8 cellular contexts compared by ENCODE assay signal in the genomic region with DNA sequence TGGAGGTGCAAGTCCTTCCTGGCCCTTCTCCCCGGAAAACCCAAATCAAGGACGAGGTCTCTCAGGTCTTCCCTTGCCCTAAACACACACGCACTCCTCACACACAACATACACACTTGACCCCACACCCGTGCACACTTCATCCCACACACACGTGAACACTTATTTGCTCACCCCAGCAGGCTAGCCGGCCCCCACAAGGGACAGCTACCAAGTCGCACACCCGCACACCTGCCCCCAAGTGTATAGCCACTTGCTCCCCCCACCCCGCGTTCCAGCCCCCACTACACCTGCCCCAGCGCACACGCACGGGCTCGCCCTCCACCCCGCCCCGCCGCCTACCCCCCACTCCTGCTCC. TPM values are rescaled to one million over a fixed set of nuclear protein-coding genes. Genes with fewer than 3 reads are reported as not detected.
DNase-seq lines count a peak whose midpoint lies in the region; ATAC-seq and TF ChIP-seq lines count a peak whose summit lies in the region.

No MANE protein-coding gene starts in this region.

- H3K36me3 ChIP-seq in lung (ENCODE audit: control insufficient read depth in 2 of 2, insufficient read depth in 2 of 2, low read length in 2 of 2) (no peaks in the 10 kb centered on the region), testis (ENCODE audit: low read depth, missing control alignments) (no peaks in the 10 kb centered on the region)

- peak overlapping the region in 1 of 2 donors; percentile 89 for H3K27ac ChIP-seq in lung (ENCODE audit: low read depth in 1 of 2, low read length in 1 of 2)
- H3K27ac ChIP-seq in testis, result peak overlapping the region in 1 of 2 donors; percentile 41

- H3K4me1 ChIP-seq in lung (ENCODE audit: control insufficient read depth in 2 of 2, insufficient read depth in 2 of 2, low read length in 2 of 2) (peaks cover 4 to 11% of the 10 kb centered on the region in 2 donors), testis (no peaks in the 10 kb centered on the region)

- CTCF ChIA-PET in activated naive CD4-positive, alpha-beta T cell treated with anti-CD3 and anti-CD28 coated beads for 36 hours (lab: Charles Lee), result interaction anchor here (1.4 kb wide), 1 partner anchor 9 kb away, joined by 3 read pairs; no protein-coding TSS in a partner anchor

- H3K27me3 Mint-ChIP-seq in activated naive CD4-positive, alpha-beta T cell treated with anti-CD3 and anti-CD28 coated beads for 36 hours (ENCODE audit: low read depth), result no peaks in the 10 kb centered on the region

- peaks cover 44% of the 10 kb centered on the region for H3K4me1 Mint-ChIP-seq in activated naive CD4-positive, alpha-beta T cell treated with anti-CD3 and anti-CD28 coated beads for 36 hours (ENCODE audit: low read depth)

- TF ChIP-seq POLR2A in testis (IDR thresholded peaks at IDR 0.05), result no peak

- H3K4me3 Mint-ChIP-seq in activated naive CD4-positive, alpha-beta T cell treated with anti-CD3 and anti-CD28 coated beads for 36 hours, result peak overlapping the region; percentile 85

- H3K9me3 Mint-ChIP-seq in activated naive CD4-positive, alpha-beta T cell treated with anti-CD3 and anti-CD28 coated beads for 36 hours, result no peaks in the 10 kb centered on the region

- peak overlapping the region; percentile 81 for H3K27ac Mint-ChIP-seq in activated naive CD4-positive, alpha-beta T cell treated with anti-CD3 and anti-CD28 coated beads for 36 hours

- H3K4me3 ChIP-seq in cardiac fibroblast (replicated peaks in 1 of 2; ENCODE audit: low read depth in 2 of 2, low read length in 2 of 2) (peak overlapping the region; percentile 64 to 69), lung (peak overlapping the region; percentile 77), testis (peak overlapping the region; percentile 64 to 73)

- no peak for TF ChIP-seq CTCF in cardiac fibroblast (IDR thresholded peaks at IDR 0.05; ENCODE audit: low read depth, low read length)
- no peak for TF ChIP-seq CTCF in lung (IDR thresholded peaks at IDR 0.05; ENCODE audit: control extremely low read depth, extremely low read depth)
- no peak for TF ChIP-seq CTCF in testis (IDR thresholded peaks at IDR 0.05)

- H3K36me3 Mint-ChIP-seq in activated naive CD4-positive, alpha-beta T cell treated with anti-CD3 and anti-CD28 coated beads for 36 hours (ENCODE audit: low read depth), result peaks cover 2% of the 10 kb centered on the region

- WGBS in lung, 2 donors, result 1% methylated on average over 15 to 17 of the region's 17 CpGs
- WGBS in testis, 2 donors, result 1% methylated on average over 9 to 17 of the region's 17 CpGs

- H3K9me3 ChIP-seq in lung (ENCODE audit: control insufficient read depth in 2 of 2, insufficient read depth in 1 of 2, low read length in 1 of 2), result peaks cover 0 to 1% of the 10 kb centered on the region in 2 donors
- no peaks in the 10 kb centered on the region for H3K9me3 ChIP-seq in testis

- H3K27me3 ChIP-seq in lung (ENCODE audit: control insufficient read depth, insufficient read depth) (no peaks in the 10 kb centered on the region), testis (no peaks in the 10 kb centered on the region)

- intact Hi-C loops in activated naive CD4-positive, alpha-beta T cell treated with anti-CD3 and anti-CD28 coated beads for 36 hours (cut with micrococcal nuclease), result loop anchor here (1.0 to 5.0 kb wide), 2 partner anchors 8 to 292 kb away; a partner anchor contains a TSS
- intact Hi-C loops in testis (cut with DNase I; ENCODE audit: low total_unique reads), result no loop called here

- DNase-seq in activated naive CD4-positive, alpha-beta T cell treated with anti-CD3 and anti-CD28 coated beads for 36 hours, result peak; percentile 21
- DNase-seq in activated naive CD4-positive, alpha-beta T cell (lab: John Stamatoyannopoulos, UW), result no peak
- DNase-seq in NCI-H69 (lab: John Stamatoyannopoulos, UW) (peak; percentile 44), cardiac fibroblast (ENCODE audit: low read depth in 2 of 2) (no peak), lung (ENCODE audit: low spot score) (no peak), testis (peak; percentile 35), NCI-H187 treated with DMSO at 0.1 percent for 48 hours (lab: John Stamatoyannopoulos, UW) (no peak)

- ATAC-seq in lung (ENCODE audit: insufficient read depth, low FRiP score) (peak; percentile 17), GM18519 (IDR thresholded peaks at IDR 0.05; ENCODE audit: low FRiP score, unreplicated experiment) (no peak)

RNA-seq across cellular contexts. Expression of a gene that starts 0.4 kb away (rescaled TPM):
- total RNA-seq in activated naive CD4-positive, alpha-beta T cell treated with anti-CD3 and anti-CD28 coated beads for 36 hours, result 10 to 100 TPM; 13.6 to 15.3 TPM
- total RNA-seq in lung (10 to 100 TPM; 14.6 to 19.7 TPM), testis (10 to 100 TPM; 10.8 to 16.3 TPM)
- polyA plus RNA-seq in lung (1 to 10 TPM; 4.0 to 9.4 TPM), testis (ENCODE audit: insufficient read depth, low read depth, low replicate concordance) (7.3 TPM)

RNA-seq across cellular contexts. Expression of a gene that starts 8.2 kb away (rescaled TPM):
- total RNA-seq in activated naive CD4-positive, alpha-beta T cell treated with anti-CD3 and anti-CD28 coated beads for 36 hours, result 10 to 100 TPM; 15.6 to 16.4 TPM
- 10 to 100 TPM; 12.3 to 18.7 TPM for total RNA-seq in lung
- 1 to 10 TPM; 7.6 to 9.0 TPM for polyA plus RNA-seq in lung
- total RNA-seq in testis, result 10 to 100 TPM; 32.6 to 35.4 TPM
- 28.5 TPM for polyA plus RNA-seq in testis (ENCODE audit: insufficient read depth, low read depth, low replicate concordance)

Comparison
In these comparisons a context has a peak if more than half of its experiments do, and no peak if none do; other contexts are left out.
1. DNase-seq: peak in activated naive CD4-positive, alpha-beta T cell treated with anti-CD3 and anti-CD28 coated beads for 36 hours (single experiment), NCI-H69 (single experiment) and testis (single experiment); none in activated naive CD4-positive, alpha-beta T cell (0 of 4), cardiac fibroblast (0 of 2), lung (single experiment) and NCI-H187 treated with DMSO at 0.1 percent for 48 hours (single experiment).
2. Peak in every context shown above with its lines, with median percentiles within 50 percentile points of each other: H3K4me3 ChIP-seq.